Comparison of ENCODE assay signal across 28 cellular contexts in genomic region chr2:81395746-81396145, GRCh38.
"Had no signal": no experiment of that assay in that cellular context is flagged by ENCODE, and none has a peak within 500 bp of the region (broad histone marks: within the 10 kb centered on the region; RNA-seq: fewer than 3 reads in every experiment).

No MANE protein-coding gene starts in this region.

- H3K9me3 ChIP-seq: gastroesophageal sphincter had no signal

- FAIRE-seq: astrocyte, endothelial cell of umbilical vein had no signal

- H3K4me1 ChIP-seq: esophagus squamous epithelium, gastroesophageal sphincter, heart right ventricle had no signal

- H3K4me3 ChIP-seq: coronary artery, dorsolateral prefrontal cortex, esophagus squamous epithelium, gastroesophageal sphincter, heart right ventricle had no signal

- H3K36me3 ChIP-seq: brain microvascular endothelial cell, esophagus squamous epithelium, gastroesophageal sphincter, heart right ventricle had no signal

- DNase-seq: activated CD4-positive, alpha-beta T cell treated with anti-CD3 and anti-CD28 coated beads for 1 hour; activated CD4-positive, alpha-beta T cell treated with anti-CD3 and anti-CD28 coated beads for 4 hours; activated CD4-positive, alpha-beta T cell treated with anti-CD3 and anti-CD28 coated beads, Interleukin-2, amount 10 ng/mL, durations not matched to agents 7 days and 5 days; activated CD4-positive, alpha-beta T cell treated with anti-CD3 and anti-CD28 coated beads, Interleukin-2, amount 50 U/mL, for 48 hours; activated CD8-positive, alpha-beta memory T cell treated with anti-CD3 and anti-CD28 coated beads for 24 hours; activated CD8-positive, alpha-beta T cell treated with anti-CD3 and anti-CD28 coated beads for 36 hours; activated effector memory CD4-positive, alpha-beta T cell treated with Interleukin-2 at 50 U/mL for 16 hours; activated gamma-delta T cell treated with Interleukin-2 at 50 U/mL for 16 hours; activated naive CD4-positive, alpha-beta T cell treated with anti-CD3 and anti-CD28 coated beads, Interleukin-2, amount 50 U/mL, for 16 hours; activated naive CD4-positive, alpha-beta T cell treated with Interleukin-2 at 50 U/mL for 16 hours; activated T-cell treated with anti-CD3 and anti-CD28 coated beads, Interleukin-2, amount 50 U/mL, for 4 hours; amniotic stem cell; anterior cingulate cortex; brain microvascular endothelial cell; dorsolateral prefrontal cortex; effector CD4-positive, alpha-beta T cell; effector memory CD8-positive, alpha-beta T cell; esophagus squamous epithelium; foreskin melanocyte; heart right ventricle; T-helper 1 cell; T-helper 17 cell had no signal

- H3K27ac ChIP-seq: brain microvascular endothelial cell, coronary artery, dorsolateral prefrontal cortex, epithelial cell of prostate, esophagus squamous epithelium, gastroesophageal sphincter, heart right ventricle had no signal

- H3K27me3 ChIP-seq: brain microvascular endothelial cell, esophagus squamous epithelium, gastroesophageal sphincter, heart right ventricle had no signal

- ATAC-seq: activated CD8-positive, alpha-beta T cell treated with anti-CD3 and anti-CD28 coated beads for 36 hours; activated T-cell treated with anti-CD3 and anti-CD28 coated beads, Interleukin-2, amount 50 U/mL, for 4 hours; activated T-helper 17 cell treated with anti-CD3 and anti-CD28 coated beads, Interleukin-2, amount 50 U/mL, for 72 hours; effector memory CD8-positive, alpha-beta T cell; gastroesophageal sphincter; heart right ventricle; T-helper 17 cell had no signal
